28 cellular contexts compared by ENCODE assay signal in genomic region chr12:76240281-76240680, GRCh38.
"Had no signal": no experiment of that assay in that cellular context is flagged by ENCODE, and none has a peak within 500 bp of the region (broad histone marks: within the 10 kb centered on the region; RNA-seq: fewer than 3 reads in every experiment).

No MANE protein-coding gene starts in this region.

- FAIRE-seq: astrocyte had no signal

- H3K36me3 Mint-ChIP-seq: activated naive CD4-positive, alpha-beta T cell treated with anti-CD3 and anti-CD28 coated beads, Interleukin-2, amount 50 U/mL, for 24 hours; brain had no signal

- H3K4me2 ChIP-seq: KMS-11 had no signal

- H3K27me3 Mint-ChIP-seq: central memory CD8-positive, alpha-beta T cell had no signal

- H3K4me3 Mint-ChIP-seq: activated CD8-positive, alpha-beta T cell treated with anti-CD3 and anti-CD28 coated beads, Interleukin-2, amount 10 ng/mL, durations not matched to agents 7 days and 5 days; activated naive CD4-positive, alpha-beta T cell treated with anti-CD3 and anti-CD28 coated beads, Interleukin-2, amount 50 U/mL, for 24 hours; activated naive CD8-positive, alpha-beta T cell treated with anti-CD3 and anti-CD28 coated beads, Interleukin-2, amount 50 U/mL, for 24 hours; activated T-cell treated with anti-CD3 and anti-CD28 coated beads, Interleukin-2, amount 50 U/mL, for 24 hours; activated T-helper 1 cell treated with anti-CD3 and anti-CD28 coated beads, Interleukin-12 subunit alpha, Interleukin-12 subunit beta, Interleukin-2, Interleukin-4 antibody, amounts not matched to agents 30 ng/mL and 10 ng/mL and 1 ng/mL, durations not matched to agents 14 hours and 24 hours and 36 hours; brain; central memory CD8-positive, alpha-beta T cell; T-helper 1 cell treated with Interleukin-12 subunit alpha and Interleukin-12 subunit beta and Interleukin-4 antibody, amounts not matched to agents 30 μg/mL and 1 μg/mL, for 36 hours had no signal

- H3K4me3 ChIP-seq: MG63, Peyer's patch, SJCRH30 had no signal

- H3K27ac Mint-ChIP-seq: activated CD8-positive, alpha-beta T cell treated with anti-CD3 and anti-CD28 coated beads, Interleukin-2, amount 10 ng/mL, durations not matched to agents 7 days and 5 days; activated naive CD4-positive, alpha-beta T cell treated with anti-CD3 and anti-CD28 coated beads, Interleukin-2, amount 50 U/mL, for 24 hours; activated naive CD8-positive, alpha-beta T cell treated with anti-CD3 and anti-CD28 coated beads, Interleukin-2, amount 50 U/mL, for 24 hours; activated T-cell treated with anti-CD3 and anti-CD28 coated beads, Interleukin-2, amount 50 U/mL, for 24 hours; activated T-helper 1 cell treated with anti-CD3 and anti-CD28 coated beads, Interleukin-12 subunit alpha, Interleukin-12 subunit beta, Interleukin-2, Interleukin-4 antibody, amounts not matched to agents 30 ng/mL and 10 ng/mL and 1 ng/mL, durations not matched to agents 14 hours and 24 hours and 36 hours; brain; T-helper 1 cell treated with Interleukin-12 subunit alpha and Interleukin-12 subunit beta and Interleukin-4 antibody, amounts not matched to agents 30 μg/mL and 1 μg/mL, for 36 hours had no signal

- H3K27ac ChIP-seq: KMS-11, Peyer's patch, RWPE1, SJCRH30 had no signal

- H3K9me3 ChIP-seq: MG63, Peyer's patch, SJCRH30 had no signal

- H3K9me3 Mint-ChIP-seq: activated naive CD4-positive, alpha-beta T cell treated with anti-CD3 and anti-CD28 coated beads, Interleukin-2, amount 50 U/mL, for 24 hours; activated naive CD8-positive, alpha-beta T cell treated with anti-CD3 and anti-CD28 coated beads, Interleukin-2, amount 50 U/mL, for 24 hours; activated T-cell treated with anti-CD3 and anti-CD28 coated beads, Interleukin-2, amount 50 U/mL, for 24 hours; activated T-helper 1 cell treated with anti-CD3 and anti-CD28 coated beads, Interleukin-12 subunit alpha, Interleukin-12 subunit beta, Interleukin-2, Interleukin-4 antibody, amounts not matched to agents 30 ng/mL and 10 ng/mL and 1 ng/mL, durations not matched to agents 14 hours and 24 hours and 36 hours; central memory CD8-positive, alpha-beta T cell; T-helper 1 cell treated with Interleukin-12 subunit alpha and Interleukin-12 subunit beta and Interleukin-4 antibody, amounts not matched to agents 30 μg/mL and 1 μg/mL, for 36 hours had no signal

- ATAC-seq: activated CD8-positive, alpha-beta T cell treated with anti-CD3 and anti-CD28 coated beads, Interleukin-2, amount 10 ng/mL, durations not matched to agents 7 days and 5 days; activated naive CD8-positive, alpha-beta T cell treated with anti-CD3 and anti-CD28 coated beads, Interleukin-2, amount 50 U/mL, for 24 hours had no signal

- H3K9ac ChIP-seq: KMS-11 had no signal

- H3K36me3 ChIP-seq: MG63, Peyer's patch, SJCRH30 had no signal

- H3K4me1 Mint-ChIP-seq: activated naive CD4-positive, alpha-beta T cell treated with anti-CD3 and anti-CD28 coated beads, Interleukin-2, amount 50 U/mL, for 24 hours; brain; central memory CD8-positive, alpha-beta T cell had no signal

- DNase-seq: activated CD4-positive, alpha-beta T cell treated with anti-CD3 and anti-CD28 coated beads for 48 hours; activated CD4-positive, alpha-beta T cell treated with anti-CD3 and anti-CD28 coated beads, Interleukin-2, amount 50 U/mL, for 4 hours; activated CD4-positive, CD25-positive, alpha-beta regulatory T cell treated with anti-CD3 and anti-CD28 coated beads, Interleukin-2, amount 50 U/mL, for 72 hours; activated CD8-positive, alpha-beta T cell treated with anti-CD3 and anti-CD28 coated beads, Interleukin-2, amount 10 ng/mL, durations not matched to agents 7 days and 5 days; activated effector memory CD4-positive, alpha-beta T cell treated with Interleukin-2 at 50 U/mL for 16 hours; activated naive CD4-positive, alpha-beta T cell; activated naive CD8-positive, alpha-beta T cell treated with anti-CD3 and anti-CD28 coated beads, Interleukin-2, amount 50 U/mL, for 24 hours; activated T-cell treated with anti-CD3 and anti-CD28 coated beads, Interleukin-2, amount 50 U/mL, for 24 hours; amygdala; MG63; MV-4-11; NCI-H1092 treated with DMSO at 0.1 percent for 48 hours; NCI-H1417 treated with DMSO at 0.1 percent for 48 hours; NCI-H1694; NCI-H2029 treated with DMSO at 0.1 percent for 48 hours; NCI-H510A treated with DMSO at 0.1 percent for 48 hours; NCI-H69; Peyer's patch; Right ventricle myocardium superior had no signal

- H3K4me1 ChIP-seq: Peyer's patch, SJCRH30 had no signal

- H3K27me3 ChIP-seq: MG63, Peyer's patch, SJCRH30 had no signal
